In the genomic region with DNA sequence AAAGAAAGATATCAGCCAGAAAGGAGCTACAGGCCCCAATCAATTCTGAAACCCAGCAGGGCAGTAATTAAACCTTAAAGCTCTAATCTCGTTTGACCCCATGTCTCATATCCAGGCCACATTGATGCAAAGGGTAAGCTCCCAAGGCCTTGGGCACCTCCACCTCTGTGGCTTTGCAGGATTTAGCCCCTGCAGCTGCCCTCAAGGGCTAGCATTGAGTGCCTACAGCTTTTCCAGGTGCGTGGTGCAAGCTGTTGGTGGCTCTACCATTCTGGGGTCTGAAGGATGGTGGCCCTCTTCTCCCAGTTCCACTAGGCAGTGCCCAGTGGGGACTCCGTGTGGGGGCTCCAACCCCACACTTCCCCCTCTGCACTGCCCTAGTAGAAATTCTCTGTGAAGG, we compare ENCODE assay signal across 23 cellular contexts.
DNase-seq lines count a peak whose midpoint lies in the region; ATAC-seq and TF ChIP-seq lines count a peak whose summit lies in the region.
"Had no signal": no experiment of that assay in that cellular context is flagged by ENCODE, and none has a peak within 500 bp of the region (broad histone marks: within the 10 kb centered on the region; RNA-seq: fewer than 3 reads in every experiment).

No MANE protein-coding gene starts in this region.

- DNase-seq in right atrium auricular region (ENCODE audit: low spot score) (peak; percentile 50), cardiac septum (ENCODE audit: low spot score) (no peak), osteocyte (ENCODE audit: extremely low spot score, unreplicated experiment) (peak; percentile 53), mucosa of gallbladder (ENCODE audit: low spot score) (no peak)
- no peak for DNase-seq in activated naive CD4-positive, alpha-beta T cell treated with anti-CD3 and anti-CD28 coated beads, Interleukin-2, amount 50 U/mL, for 72 hours (ENCODE audit: low spot score in 2 of 2)
- DNase-seq: 8988T; ACHN; BE2C; C1 segment of cervical spinal cord; CD4-positive, alpha-beta memory T cell; CD4-positive, CD25-positive, alpha-beta regulatory T cell; CD8-positive, alpha-beta memory T cell; COR-L47; DMS 273 treated with DMSO at 0.1 percent for 48 hours; DMS153; DMS53; DMS79; DND-41; EL; GDM1 had no signal

- H3K36me3 ChIP-seq in right atrium auricular region, result no peaks in the 10 kb centered on the region
- H3K36me3 ChIP-seq: BE2C, BLaER1 had no signal

- no peak overlapping the region for H3K4me3 Mint-ChIP-seq in osteocyte (ENCODE audit: unreplicated experiment)
- H3K4me3 Mint-ChIP-seq: CD14-positive monocyte; CD4-positive, alpha-beta memory T cell; CD4-positive, CD25-positive, alpha-beta regulatory T cell; CD8-positive, alpha-beta memory T cell had no signal

- TF ChIP-seq CTCF in right atrium auricular region (IDR thresholded peaks at IDR 0.05) (no peak), osteocyte (IDR thresholded peaks at IDR 0.05) (no peak)

- no peaks in the 10 kb centered on the region for H3K36me3 Mint-ChIP-seq in osteocyte (ENCODE audit: unreplicated experiment)
- peaks cover 0 to 9% of the 10 kb centered on the region in 2 donors for H3K36me3 Mint-ChIP-seq in activated naive CD4-positive, alpha-beta T cell treated with anti-CD3 and anti-CD28 coated beads, Interleukin-2, amount 50 U/mL, for 72 hours
- H3K36me3 Mint-ChIP-seq: CD14-positive monocyte; CD8-positive, alpha-beta memory T cell had no signal

- no peaks in the 10 kb centered on the region for H3K27me3 Mint-ChIP-seq in osteocyte (ENCODE audit: unreplicated experiment)

- no peak for ATAC-seq in activated naive CD4-positive, alpha-beta T cell treated with anti-CD3 and anti-CD28 coated beads, Interleukin-2, amount 50 U/mL, for 72 hours
- ATAC-seq: GM12878 had no signal

- no peak overlapping the region for H3K27ac Mint-ChIP-seq in osteocyte (ENCODE audit: unreplicated experiment)
- no peak overlapping the region for H3K27ac Mint-ChIP-seq in activated naive CD4-positive, alpha-beta T cell treated with anti-CD3 and anti-CD28 coated beads, Interleukin-2, amount 50 U/mL, for 72 hours
- H3K27ac Mint-ChIP-seq: CD14-positive monocyte; CD4-positive, alpha-beta memory T cell; CD4-positive, CD25-positive, alpha-beta regulatory T cell; CD8-positive, alpha-beta memory T cell had no signal

- H3K4me1 Mint-ChIP-seq in osteocyte (ENCODE audit: unreplicated experiment), result no peaks in the 10 kb centered on the region
- H3K4me1 Mint-ChIP-seq: CD14-positive monocyte; CD4-positive, alpha-beta memory T cell; CD4-positive, CD25-positive, alpha-beta regulatory T cell; CD8-positive, alpha-beta memory T cell had no signal

- no peaks in the 10 kb centered on the region for H3K27me3 ChIP-seq in right atrium auricular region
- H3K27me3 ChIP-seq: BE2C, BLaER1 had no signal

- H3K27ac ChIP-seq in right atrium auricular region, result no peak overlapping the region
- H3K27ac ChIP-seq: BLaER1 had no signal

- intact Hi-C loops in cardiac septum (cut with DNase I), result no loop called here

- no peak overlapping the region for H3K4me3 ChIP-seq in right atrium auricular region
- H3K4me3 ChIP-seq: BLaER1, GM12878 had no signal

- H3K9me3 ChIP-seq in right atrium auricular region, result peaks cover 0 to 19% of the 10 kb centered on the region in 2 donors
- H3K9me3 ChIP-seq: BE2C had no signal

- H3K9me3 Mint-ChIP-seq in osteocyte (ENCODE audit: unreplicated experiment), result peaks cover 36% of the 10 kb centered on the region
- H3K9me3 Mint-ChIP-seq in activated naive CD4-positive, alpha-beta T cell treated with anti-CD3 and anti-CD28 coated beads, Interleukin-2, amount 50 U/mL, for 72 hours, result peaks cover 9 to 11% of the 10 kb centered on the region in 2 donors

- no peaks in the 10 kb centered on the region for H3K4me1 ChIP-seq in right atrium auricular region
- H3K4me1 ChIP-seq: BE2C, BLaER1 had no signal

Comparison
In these comparisons a context has a peak if more than half of its experiments do, and no peak if none do; other contexts are left out.
1. DNase-seq: peak in right atrium auricular region (single experiment) and osteocyte (single experiment); none in cardiac septum (single experiment), mucosa of gallbladder (single experiment) and activated naive CD4-positive, alpha-beta T cell treated with anti-CD3 and anti-CD28 coated beads, Interleukin-2, amount 50 U/mL, for 72 hours (0 of 2).